Comparison of ENCODE assay signal across 29 cellular contexts in genomic region chr4:56940403-56940802, GRCh38.
"Had no signal": no experiment of that assay in that cellular context is flagged by ENCODE, and none has a peak within 500 bp of the region (broad histone marks: within the 10 kb centered on the region; RNA-seq: fewer than 3 reads in every experiment).

No MANE protein-coding gene starts in this region.

- H3K27me3 ChIP-seq: neural progenitor cell, neutrophil, ovary, right atrium auricular region, right lobe of liver, sigmoid colon, stomach, thyroid gland, tibial nerve, upper lobe of left lung, vagina had no signal

- H3K27ac ChIP-seq: neural progenitor cell, neutrophil, ovary, parathyroid adenoma, right atrium auricular region, right lobe of liver, sigmoid colon, stomach, thoracic aorta, thyroid gland, tibial nerve, upper lobe of left lung, vagina had no signal

- H3K4me1 ChIP-seq: neural progenitor cell, parathyroid adenoma, right atrium auricular region, right lobe of liver, sigmoid colon, stomach, thyroid gland, tibial nerve, upper lobe of left lung, vagina had no signal

- H3K4me3 Mint-ChIP-seq: naive thymus-derived CD4-positive, alpha-beta T cell; natural killer cell; nephron; neural progenitor cell; stimulated activated effector memory CD8-positive, alpha-beta T cell treated with anti-CD3 and anti-CD28 coated beads, Interleukin-12 subunit alpha, Interleukin-12 subunit beta, amount 100 ng/mL, for 72 hours; stimulated activated naive B cell treated with anti-CD40 and anti-IgM and Interleukin-4, amounts not matched to agents 10 μg/mL and 1 μg/mL and 100 μg/mL, for 72 hours; stimulated activated naive CD8-positive, alpha-beta T cell treated with anti-CD3 and anti-CD28 coated beads, Interleukin-15, Interleukin-2, amounts not matched to agents 100 ng/mL and 50 ng/mL, for 24 hours had no signal

- H3K9me3 ChIP-seq: neutrophil, ovary, right atrium auricular region, right lobe of liver, sigmoid colon, stomach, thoracic aorta, thyroid gland, tibial nerve, upper lobe of left lung, vagina had no signal

- H3K27me3 Mint-ChIP-seq: naive thymus-derived CD4-positive, alpha-beta T cell; progenitor cell of endocrine pancreas; stimulated activated naive B cell treated with anti-CD40 and anti-IgM and Interleukin-4, amounts not matched to agents 10 μg/mL and 1 μg/mL and 100 μg/mL, for 72 hours; stimulated activated naive CD8-positive, alpha-beta T cell treated with anti-CD3 and anti-CD28 coated beads, Interleukin-15, Interleukin-2, amounts not matched to agents 100 ng/mL and 50 ng/mL, for 24 hours had no signal

- H3K36me3 Mint-ChIP-seq: natural killer cell had no signal

- H3K4me1 Mint-ChIP-seq: neural progenitor cell; stimulated activated effector memory CD8-positive, alpha-beta T cell treated with anti-CD3 and anti-CD28 coated beads, Interleukin-12 subunit alpha, Interleukin-12 subunit beta, amount 100 ng/mL, for 72 hours; stimulated activated naive B cell treated with anti-CD40 and anti-IgM and Interleukin-4, amounts not matched to agents 10 μg/mL and 1 μg/mL and 100 μg/mL, for 72 hours had no signal

- DNase-seq: naive thymus-derived CD4-positive, alpha-beta T cell; natural killer cell; nucleus accumbens; ovary; retina; right lobe of liver; sigmoid colon; small intestine; stimulated activated CD4-positive, alpha-beta T cell treated with anti-CD3 and anti-CD28 coated beads, Interleukin-15, amount 100 ng/mL, for 24 hours; stimulated activated CD4-positive, alpha-beta T cell treated with anti-CD3 and anti-CD28 coated beads, Interleukin-2, amount 100 ng/mL, for 24 hours; stimulated activated CD4-positive, alpha-beta T cell treated with anti-CD3 and anti-CD28 coated beads, Interleukin-2, amount 100 ng/mL, for 48 hours; stimulated activated CD4-positive, alpha-beta T cell treated with anti-CD3 and anti-CD28 coated beads, Interleukin-4, amount 100 ng/mL, for 24 hours; stimulated activated naive B cell treated with anti-CD40 and anti-IgM and Interleukin-4, amounts not matched to agents 10 μg/mL and 1 μg/mL and 100 μg/mL, for 72 hours; stimulated activated naive CD4-positive, alpha-beta T cell treated with Interleukin-2 at 50 U/mL for 16 hours; stomach; thyroid gland; trophoblast cell; upper lobe of left lung had no signal

- ATAC-seq: naive thymus-derived CD4-positive, alpha-beta T cell; natural killer cell; right lobe of liver; stimulated activated effector memory CD8-positive, alpha-beta T cell treated with anti-CD3 and anti-CD28 coated beads, Interleukin-12 subunit alpha, Interleukin-12 subunit beta, amount 100 ng/mL, for 72 hours; stimulated activated naive B cell treated with anti-CD40 and anti-IgM and Interleukin-4, amounts not matched to agents 10 μg/mL and 1 μg/mL and 100 μg/mL, for 72 hours had no signal

- H3K4me3 ChIP-seq: neural progenitor cell, ovary, right atrium auricular region, right lobe of liver, sigmoid colon, stomach, thoracic aorta, thyroid gland, tibial nerve, upper lobe of left lung, vagina had no signal

- H3K27ac Mint-ChIP-seq: naive thymus-derived CD4-positive, alpha-beta T cell; natural killer cell; nephron; neural progenitor cell; progenitor cell of endocrine pancreas; stimulated activated effector memory CD8-positive, alpha-beta T cell treated with anti-CD3 and anti-CD28 coated beads, Interleukin-12 subunit alpha, Interleukin-12 subunit beta, amount 100 ng/mL, for 72 hours; stimulated activated naive B cell treated with anti-CD40 and anti-IgM and Interleukin-4, amounts not matched to agents 10 μg/mL and 1 μg/mL and 100 μg/mL, for 72 hours; stimulated activated naive CD8-positive, alpha-beta T cell treated with anti-CD3 and anti-CD28 coated beads, Interleukin-15, Interleukin-2, amounts not matched to agents 100 ng/mL and 50 ng/mL, for 24 hours had no signal

- H3K9me3 Mint-ChIP-seq: natural killer cell; nephron; neural progenitor cell; stimulated activated effector memory CD8-positive, alpha-beta T cell treated with anti-CD3 and anti-CD28 coated beads, Interleukin-12 subunit alpha, Interleukin-12 subunit beta, amount 100 ng/mL, for 72 hours; stimulated activated naive B cell treated with anti-CD40 and anti-IgM and Interleukin-4, amounts not matched to agents 10 μg/mL and 1 μg/mL and 100 μg/mL, for 72 hours; stimulated activated naive CD8-positive, alpha-beta T cell treated with anti-CD3 and anti-CD28 coated beads, Interleukin-15, Interleukin-2, amounts not matched to agents 100 ng/mL and 50 ng/mL, for 24 hours had no signal
